In the genomic region with DNA sequence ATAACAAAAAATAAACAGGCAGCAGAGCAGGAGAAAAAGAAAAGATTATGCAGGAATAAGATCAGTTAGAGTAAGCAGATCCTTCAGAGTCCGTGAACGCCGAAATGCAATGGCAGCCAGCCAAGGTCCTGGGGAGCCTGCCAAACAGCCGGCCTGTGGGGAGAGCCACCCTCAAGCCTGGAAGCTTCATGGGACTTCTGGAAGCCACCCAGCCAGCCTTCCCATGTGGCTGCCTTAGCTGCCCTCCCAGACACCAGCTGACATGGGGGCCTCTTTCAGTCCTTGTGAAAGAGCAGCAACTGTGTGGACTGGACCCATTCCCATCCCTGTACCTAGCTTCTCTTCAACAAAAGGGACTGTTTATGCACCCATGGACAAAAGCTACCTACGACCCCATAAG, we compare ENCODE assay signal across 11 cellular contexts.
DNase-seq lines count a peak whose midpoint lies in the region; ATAC-seq and TF ChIP-seq lines count a peak whose summit lies in the region.
"Had no signal": no experiment of that assay in that cellular context is flagged by ENCODE, and none has a peak within 500 bp of the region (broad histone marks: within the 10 kb centered on the region; RNA-seq: fewer than 3 reads in every experiment).

No MANE protein-coding gene starts in this region.

- no peaks in the 10 kb centered on the region for H3K36me3 Mint-ChIP-seq in activated CD8-positive, alpha-beta T cell treated with anti-CD3 and anti-CD28 coated beads for 36 hours (ENCODE audit: low read depth)
- H3K36me3 Mint-ChIP-seq in Calu3 (ENCODE audit: insufficient read depth, unreplicated experiment) = no peaks in the 10 kb centered on the region

- POLR2A ChIA-PET in activated CD8-positive, alpha-beta T cell treated with anti-CD3 and anti-CD28 coated beads for 36 hours (lab: Charles Lee) = no interaction called here

- H3K4me3 ChIP-seq in AG09309 (ENCODE audit: control insufficient read depth, low read depth, low read length) (no peak overlapping the region), fibroblast of pulmonary artery (replicated peaks; ENCODE audit: low read depth, low read length) (no peak overlapping the region)
- H3K4me3 ChIP-seq: BLaER1 had no signal

- ATAC-seq in activated CD8-positive, alpha-beta T cell treated with anti-CD3 and anti-CD28 coated beads for 36 hours = no peak

- CTCF ChIA-PET in activated CD8-positive, alpha-beta T cell treated with anti-CD3 and anti-CD28 coated beads for 36 hours (lab: Charles Lee) = no interaction called here
- CTCF ChIA-PET in Calu3 (lab: Charles Lee) = no interaction called here

- in situ Hi-C loops in GM13976 (cut with MboI; ENCODE audit: low sequenced_read_pairs, unreplicated experiment) = no loop called here

- no peaks in the 10 kb centered on the region for H3K4me1 Mint-ChIP-seq in activated CD8-positive, alpha-beta T cell treated with anti-CD3 and anti-CD28 coated beads for 36 hours (ENCODE audit: low read depth)
- H3K4me1 Mint-ChIP-seq in Calu3 (ENCODE audit: low read depth, unreplicated experiment) = no peaks in the 10 kb centered on the region

- no TSS peak for BruUV-seq in Calu3 (replicated peaks; lab: Mats Ljungman, UMichigan)

- intact Hi-C loops in activated CD8-positive, alpha-beta T cell treated with anti-CD3 and anti-CD28 coated beads for 36 hours (cut with micrococcal nuclease) = no loop called here
- intact Hi-C loops in Calu3 (cut with micrococcal nuclease; ENCODE audit: unreplicated experiment) = no loop called here

- no peaks in the 10 kb centered on the region for H3K27me3 Mint-ChIP-seq in activated CD8-positive, alpha-beta T cell treated with anti-CD3 and anti-CD28 coated beads for 36 hours
- peaks cover 16% of the 10 kb centered on the region for H3K27me3 Mint-ChIP-seq in Calu3 (ENCODE audit: unreplicated experiment)
- H3K27me3 Mint-ChIP-seq: activated T-cell treated with anti-CD3 and anti-CD28 coated beads, Interleukin-2, amount 50 U/mL, for 24 hours had no signal

- TF ChIP-seq CTCF in AG09309 (IDR thresholded peaks at IDR 0.05; ENCODE audit: control insufficient read depth, insufficient read depth, low read depth, low read length, missing control alignments) (no peak), fibroblast of pulmonary artery (IDR thresholded peaks at IDR 0.05; ENCODE audit: low read length, missing control alignments) (no peak), Calu3 (IDR thresholded peaks at IDR 0.05; ENCODE audit: unreplicated experiment) (no peak), GM13976 (IDR thresholded peaks at IDR 0.05; ENCODE audit: borderline replicate concordance, control extremely low read depth, extremely low read depth, insufficient read depth, missing control alignments) (no peak)
- no peak for TF ChIP-seq CTCF in activated CD8-positive, alpha-beta T cell treated with anti-CD3 and anti-CD28 coated beads for 36 hours (IDR thresholded peaks at IDR 0.05)

- no peak overlapping the region for H3K27ac Mint-ChIP-seq in activated CD8-positive, alpha-beta T cell treated with anti-CD3 and anti-CD28 coated beads for 36 hours
- H3K27ac Mint-ChIP-seq in Calu3 (ENCODE audit: unreplicated experiment) = no peak overlapping the region
- H3K27ac Mint-ChIP-seq: activated T-cell treated with anti-CD3 and anti-CD28 coated beads, Interleukin-2, amount 50 U/mL, for 24 hours had no signal

- no peak overlapping the region for H3K4me3 Mint-ChIP-seq in activated CD8-positive, alpha-beta T cell treated with anti-CD3 and anti-CD28 coated beads for 36 hours
- H3K4me3 Mint-ChIP-seq in Calu3 (ENCODE audit: low read depth, unreplicated experiment) = no peak overlapping the region
- H3K4me3 Mint-ChIP-seq: activated T-cell treated with anti-CD3 and anti-CD28 coated beads, Interleukin-2, amount 50 U/mL, for 24 hours had no signal

- H3K9me3 Mint-ChIP-seq in activated CD8-positive, alpha-beta T cell treated with anti-CD3 and anti-CD28 coated beads for 36 hours = no peaks in the 10 kb centered on the region
- H3K9me3 Mint-ChIP-seq in Calu3 (ENCODE audit: low read depth, unreplicated experiment) = no peaks in the 10 kb centered on the region
- H3K9me3 Mint-ChIP-seq: activated T-cell treated with anti-CD3 and anti-CD28 coated beads, Interleukin-2, amount 50 U/mL, for 24 hours had no signal

- DNase-seq in AG09309 (ENCODE audit: low read depth) = peak; percentile 25
- DNase-seq in NCI-H226 = peak; percentile 29
- peak; percentile 86 for DNase-seq in fibroblast of pulmonary artery (ENCODE audit: low read depth)
- DNase-seq in occipital lobe (lab: John Stamatoyannopoulos, UW) = peak; percentile 71
- no peak for DNase-seq in glomerular visceral epithelial cell (ENCODE audit: extremely low spot score)
- DNase-seq in activated CD8-positive, alpha-beta T cell treated with anti-CD3 and anti-CD28 coated beads for 36 hours = no peak
- no peak for DNase-seq in Calu3
- no peak for DNase-seq in GM13976 (ENCODE audit: low spot score)
- DNase-seq: activated T-cell treated with anti-CD3 and anti-CD28 coated beads, Interleukin-2, amount 50 U/mL, for 24 hours; OCI-M1 had no signal

Comparison
In these comparisons a context has a peak if more than half of its experiments do, and no peak if none do; other contexts are left out.
1. DNase-seq: peak in AG09309 (single experiment), NCI-H226 (single experiment), fibroblast of pulmonary artery (single experiment) and occipital lobe (single experiment); none in glomerular visceral epithelial cell (single experiment), activated CD8-positive, alpha-beta T cell treated with anti-CD3 and anti-CD28 coated beads for 36 hours (single experiment), Calu3 (single experiment) and GM13976 (single experiment).